In genomic region chr1:149558350-149558825, GRCh38 we compare ENCODE assay signal across 9 cellular contexts. TPM values are rescaled to one million over a fixed set of nuclear protein-coding genes. Genes with fewer than 3 reads are reported as not detected.
A peak's percentile ranks its signal among the peaks of the same experiment; 100 is the strongest.
DNase-seq lines count a peak whose midpoint lies in the region; ATAC-seq and TF ChIP-seq lines count a peak whose summit lies in the region.
"Not testable (repeated sequence)": the region's sequence is repeated elsewhere in the genome, so short reads cannot be mapped to it uniquely, and the experiment has no call there.
"Had no signal": no experiment of that assay in that cellular context is flagged by ENCODE, and none has a peak within 500 bp of the region (broad histone marks: within the 10 kb centered on the region; RNA-seq: fewer than 3 reads in every experiment).

No MANE protein-coding gene starts in this region.

- TF ChIP-seq EP300 in SK-N-SH (IDR thresholded peaks at IDR 0.05; ENCODE audit: borderline replicate concordance in 1 of 2, low read depth in 1 of 2, low read length in 1 of 2) = not testable (repeated sequence)

- peak overlapping the region; percentile 92 for H3K27ac Mint-ChIP-seq in activated T-cell treated with anti-CD3 and anti-CD28 coated beads, Interleukin-2, amount 50 U/mL, for 24 hours
- peak overlapping the region; percentile 82 to 96 (median 89) for H3K27ac Mint-ChIP-seq in naive thymus-derived CD8-positive, alpha-beta T cell
- peak overlapping the region; percentile 69 for H3K27ac Mint-ChIP-seq in type B pancreatic cell

- not testable (repeated sequence) for TF ChIP-seq CTCF in GM13976 (IDR thresholded peaks at IDR 0.05; ENCODE audit: borderline replicate concordance, control extremely low read depth, extremely low read depth, insufficient read depth, missing control alignments); SK-N-SH (IDR thresholded peaks at IDR 0.05); choroid plexus epithelial cell (conservative IDR thresholded peaks at IDR 0.05; ENCODE audit: low read depth, low read length); type B pancreatic cell (conservative IDR thresholded peaks at IDR 0.05)

- not testable (repeated sequence) for H3K27me3 Mint-ChIP-seq in activated T-cell treated with anti-CD3 and anti-CD28 coated beads, Interleukin-2, amount 50 U/mL, for 24 hours; naive thymus-derived CD8-positive, alpha-beta T cell; type B pancreatic cell

- peaks cover 12% of the 10 kb centered on the region for H3K4me1 Mint-ChIP-seq in activated T-cell treated with anti-CD3 and anti-CD28 coated beads, Interleukin-2, amount 50 U/mL, for 24 hours (ENCODE audit: low read depth)
- peaks cover 0 to 16% (median 3%) of the 10 kb centered on the region in 4 donors for H3K4me1 Mint-ChIP-seq in naive thymus-derived CD8-positive, alpha-beta T cell
- H3K4me1 Mint-ChIP-seq in type B pancreatic cell (ENCODE audit: unreplicated experiment) = not testable (repeated sequence)

- not testable (repeated sequence) for H3K36me3 ChIP-seq in SK-N-SH (replicated peaks in 1 of 2; ENCODE audit: control insufficient read depth in 1 of 2, insufficient read depth in 2 of 2, low read length in 1 of 2)

- not testable (repeated sequence) for H3K9me2 ChIP-seq in SK-N-SH

- H3K36me3 Mint-ChIP-seq in activated T-cell treated with anti-CD3 and anti-CD28 coated beads, Interleukin-2, amount 50 U/mL, for 24 hours (ENCODE audit: low read depth) = peaks cover 15% of the 10 kb centered on the region
- H3K36me3 Mint-ChIP-seq in naive thymus-derived CD8-positive, alpha-beta T cell; type B pancreatic cell: not testable (repeated sequence)

- TF ChIP-seq RAD21 in SK-N-SH (IDR thresholded peaks at IDR 0.05; ENCODE audit: low read length) = not testable (repeated sequence)

- CTCF ChIA-PET in SK-N-SH (lab: Yijun Ruan, JAX) = not testable (repeated sequence)

- not testable (repeated sequence) for H3K9ac ChIP-seq in SK-N-SH

- not testable (repeated sequence) for H2AFZ ChIP-seq in SK-N-SH (ENCODE audit: low read depth)

- not testable (repeated sequence) for ATAC-seq in left cardiac atrium; naive thymus-derived CD8-positive, alpha-beta T cell

- not testable (repeated sequence) for H3K9me3 Mint-ChIP-seq in activated T-cell treated with anti-CD3 and anti-CD28 coated beads, Interleukin-2, amount 50 U/mL, for 24 hours; naive thymus-derived CD8-positive, alpha-beta T cell; type B pancreatic cell

- H3K4me3 Mint-ChIP-seq in activated T-cell treated with anti-CD3 and anti-CD28 coated beads, Interleukin-2, amount 50 U/mL, for 24 hours = peak overlapping the region; percentile 78
- H3K4me3 Mint-ChIP-seq in naive thymus-derived CD8-positive, alpha-beta T cell = peak overlapping the region; percentile 72 to 92 (median 88)
- peak overlapping the region; percentile 88 for H3K4me3 Mint-ChIP-seq in type B pancreatic cell

- H3K27me3 ChIP-seq in SK-N-SH (ENCODE audit: insufficient read depth) = not testable (repeated sequence)

- H3K4me3 ChIP-seq in SK-N-SH (ENCODE audit: low read depth in 2 of 2, low read length in 1 of 2) (peak overlapping the region in 1 of 2 experiments; percentile 31; a peak in 3 of 4 replicates), choroid plexus epithelial cell (ENCODE audit: low read depth, low read length) (peak overlapping the region; percentile 50)

- POLR2A ChIA-PET in SK-N-SH (lab: Yijun Ruan, JAX); naive thymus-derived CD8-positive, alpha-beta T cell (lab: Charles Lee): not testable (repeated sequence)

- in situ Hi-C loops in GM13976 (cut with MboI; ENCODE audit: low sequenced_read_pairs, unreplicated experiment) = not testable (repeated sequence)

- H4K20me1 ChIP-seq in SK-N-SH (ENCODE audit: insufficient read depth) = not testable (repeated sequence)

- not testable (repeated sequence) for H3F3A ChIP-seq in SK-N-SH (replicated peaks; ENCODE audit: insufficient read depth)

- H3K4me1 ChIP-seq in SK-N-SH (ENCODE audit: control insufficient read depth in 1 of 2, insufficient read depth in 2 of 2, low read depth in 1 of 2, low read length in 1 of 2) = not testable (repeated sequence)

- WGBS in SK-N-SH (ENCODE audit: low lambda C conversion rate) = 13% methylated on average over 11 of the region's 36 CpGs

- peak overlapping the region; percentile 33; the same call in 1 of the 2 replicates for H3K4me2 ChIP-seq in SK-N-SH

- H3K27ac ChIP-seq in SK-N-SH (ENCODE audit: low read depth in 2 of 2, low read length in 1 of 2) = not testable (repeated sequence)

- DNase-seq in GM13976 (ENCODE audit: low spot score) (peak; percentile 25), SK-N-SH (peak; percentile 0), choroid plexus epithelial cell (ENCODE audit: low read depth) (peak; percentile 51), left cardiac atrium (peak; percentile 27)
- DNase-seq in activated T-cell treated with anti-CD3 and anti-CD28 coated beads, Interleukin-2, amount 50 U/mL, for 24 hours = peak; percentile 82
- DNase-seq in naive thymus-derived CD8-positive, alpha-beta T cell = peak; percentile 27 to 80 (median 68)
- peak; percentile 66 for DNase-seq in stimulated activated CD4-positive, alpha-beta T cell treated with anti-CD3 and anti-CD28 coated beads, Interleukin-1b, Interleukin-23, amount 100 ng/mL, for 48 hours
- DNase-seq in type B pancreatic cell (ENCODE audit: extremely low spot score, unreplicated experiment) = not testable (repeated sequence)

- intact Hi-C loops in left cardiac atrium (cut with DNase I) = not testable (repeated sequence)

- not testable (repeated sequence) for H3K9me3 ChIP-seq in SK-N-SH

- H3K79me2 ChIP-seq in SK-N-SH (ENCODE audit: insufficient read depth) = not testable (repeated sequence)

RNA-seq across cellular contexts. Expression of gene PPIAL4C, which starts 25.3 kb away (rescaled TPM):
- not detected in 2 replicates for polyA plus RNA-seq in SK-N-SH (2012; rRNA removed)
- not detected in 2 replicates for polyA plus RNA-seq in SK-N-SH (2012; cell fraction: cytosol; rRNA removed)
- not detected in 2 replicates for polyA plus RNA-seq in SK-N-SH (2012; cell fraction: nucleus; rRNA removed)
- total RNA-seq in left cardiac atrium (not detected), type B pancreatic cell (ENCODE audit: low replicate concordance) (not detected in 2 replicates)
- 1 to 10 TPM; 2.7 to 3.6 TPM for total RNA-seq in naive thymus-derived CD8-positive, alpha-beta T cell
- not detected for polyA plus RNA-seq in naive thymus-derived CD8-positive, alpha-beta T cell
- total RNA-seq: mesenteric fat pad had no signal
